Comparison of ENCODE assay signal across 10 cellular contexts in genomic region chr12:68621092-68622081, GRCh38. TPM values are rescaled to one million over a fixed set of nuclear protein-coding genes. Genes with fewer than 3 reads are reported as not detected.
DNase-seq lines count a peak whose midpoint lies in the region; ATAC-seq, FAIRE-seq and TF ChIP-seq lines count a peak whose summit lies in the region.
"Had no signal": no experiment of that assay in that cellular context is flagged by ENCODE, and none has a peak within 500 bp of the region (broad histone marks: within the 10 kb centered on the region; RNA-seq: fewer than 3 reads in every experiment).

No MANE protein-coding gene starts in this region.

- H3K27ac Mint-ChIP-seq in activated naive CD4-positive, alpha-beta T cell treated with anti-CD3 and anti-CD28 coated beads for 36 hours, result peak overlapping the region; percentile 38

- no peak for ATAC-seq in HG03342 (IDR thresholded peaks at IDR 0.05; ENCODE audit: unreplicated experiment)

- H3K4me3 Mint-ChIP-seq in activated naive CD4-positive, alpha-beta T cell treated with anti-CD3 and anti-CD28 coated beads for 36 hours, result no peak overlapping the region

- H3K9me3 ChIP-seq in SU-DHL-6 (ENCODE audit: insufficient read depth, low read length), result no peaks in the 10 kb centered on the region
- no peaks in the 10 kb centered on the region for H3K9me3 ChIP-seq in subcutaneous abdominal adipose tissue (ENCODE audit: control insufficient read depth in 5 of 5, low read length in 5 of 5)

- H3F3A ChIP-seq in SU-DHL-6 (ENCODE audit: insufficient read depth), result peaks cover 6% of the 10 kb centered on the region

- no peak overlapping the region for H2AFZ ChIP-seq in SU-DHL-6 (ENCODE audit: low read depth, low read length, severe bottlenecking)

- CTCF ChIA-PET in activated naive CD4-positive, alpha-beta T cell treated with anti-CD3 and anti-CD28 coated beads for 36 hours (lab: Charles Lee), result interaction anchor here (0.7 kb wide), 1 partner anchor 9 kb away, joined by 3 read pairs; no protein-coding TSS in a partner anchor

- H3K36me3 ChIP-seq in SU-DHL-6 (ENCODE audit: low read length) (peaks cover 9% of the 10 kb centered on the region), subcutaneous abdominal adipose tissue (ENCODE audit: control insufficient read depth in 5 of 5, insufficient read depth in 5 of 5, low read length in 5 of 5) (peaks cover 0 to 7% (median 4%) of the 10 kb centered on the region in 5 donors)

- H3K4me3 ChIP-seq in SU-DHL-6 (ENCODE audit: insufficient read depth, low read length, poor library complexity, severe bottlenecking) (no peak overlapping the region), subcutaneous abdominal adipose tissue (ENCODE audit: low read depth in 1 of 5, low read length in 5 of 5) (peak overlapping the region in 1 of 5 donors; percentile 4)

- H3K27ac ChIP-seq in SU-DHL-6 (ENCODE audit: low read depth, low read length) (no peak overlapping the region), subcutaneous abdominal adipose tissue (ENCODE audit: low read depth, low read length) (peak overlapping the region; percentile 39)
- H3K27ac ChIP-seq: HL-60 had no signal

- peaks cover 83% of the 10 kb centered on the region for H3K4me1 Mint-ChIP-seq in activated naive CD4-positive, alpha-beta T cell treated with anti-CD3 and anti-CD28 coated beads for 36 hours (ENCODE audit: low read depth)

- H4K20me1 ChIP-seq in SU-DHL-6 (ENCODE audit: low read depth, low read length), result peaks cover 33% of the 10 kb centered on the region

- peaks cover 100% of the 10 kb centered on the region for H3K79me2 ChIP-seq in SU-DHL-6 (ENCODE audit: insufficient read depth, low read length)

- H3K9me3 Mint-ChIP-seq in activated naive CD4-positive, alpha-beta T cell treated with anti-CD3 and anti-CD28 coated beads for 36 hours, result peaks cover 1% of the 10 kb centered on the region

- no peaks in the 10 kb centered on the region for H3K9me2 ChIP-seq in SU-DHL-6 (replicated peaks; ENCODE audit: insufficient read depth, low read length)

- no peak overlapping the region for H3K9ac ChIP-seq in SU-DHL-6 (ENCODE audit: low read length)
- no peak overlapping the region for H3K9ac ChIP-seq in subcutaneous abdominal adipose tissue (ENCODE audit: low read length in 5 of 5)

- FAIRE-seq in islet of Langerhans (lab: Jason Lieb, UNC), result peak; percentile 66
- FAIRE-seq in HTR-8/SVneo (lab: Jason Lieb, UNC), result no peak

- H3K4me1 ChIP-seq in subcutaneous abdominal adipose tissue (ENCODE audit: control insufficient read depth in 5 of 5, insufficient read depth in 5 of 5, low read length in 5 of 5), result peaks cover 7 to 64% (median 60%) of the 10 kb centered on the region in 5 donors

- no peaks in the 10 kb centered on the region for H3K27me3 Mint-ChIP-seq in activated naive CD4-positive, alpha-beta T cell treated with anti-CD3 and anti-CD28 coated beads for 36 hours (ENCODE audit: low read depth)

- no peak for DNase-seq in activated naive CD4-positive, alpha-beta T cell treated with anti-CD3 and anti-CD28 coated beads for 36 hours
- no peak for DNase-seq in activated naive CD4-positive, alpha-beta T cell (lab: John Stamatoyannopoulos, UW)
- no peak for DNase-seq in HTR-8/SVneo (ENCODE audit: insufficient read length, low spot score)
- DNase-seq in iPS-NIHi11 (ENCODE audit: low spot score), result no peak
- DNase-seq: effector memory CD4-positive, alpha-beta T cell had no signal

- peak overlapping the region; percentile 6 for H3K4me2 ChIP-seq in SU-DHL-6 (ENCODE audit: low read depth, low read length, poor library complexity, severe bottlenecking)

- H3K27me3 ChIP-seq in SU-DHL-6 (ENCODE audit: low read length) (no peaks in the 10 kb centered on the region), subcutaneous abdominal adipose tissue (ENCODE audit: control insufficient read depth in 5 of 5, insufficient read depth in 4 of 5, low read length in 5 of 5) (no peaks in the 10 kb centered on the region)

- TF ChIP-seq CTCF in SU-DHL-6 (IDR thresholded peaks at IDR 0.05; ENCODE audit: insufficient read depth, low read length, poor library complexity, severe bottlenecking), result no peak

- intact Hi-C loops in activated naive CD4-positive, alpha-beta T cell treated with anti-CD3 and anti-CD28 coated beads for 36 hours (cut with micrococcal nuclease), result loop anchor here (2.0 kb wide), 1 partner anchor 17 kb away; no protein-coding TSS in a partner anchor

- H3K36me3 Mint-ChIP-seq in activated naive CD4-positive, alpha-beta T cell treated with anti-CD3 and anti-CD28 coated beads for 36 hours (ENCODE audit: low read depth), result peaks cover 42% of the 10 kb centered on the region

RNA-seq across cellular contexts. Expression of gene RAP1B, which starts 10.7 kb away (rescaled TPM):
- 100 to 1,000 TPM; 170 TPM for total RNA-seq in activated naive CD4-positive, alpha-beta T cell treated with anti-CD3 and anti-CD28 coated beads for 36 hours
